In genomic region chr9:37995348-37995737, GRCh38 we compare ENCODE assay signal across 11 cellular contexts.
A peak's percentile ranks its signal among the peaks of the same experiment; 100 is the strongest.
DNase-seq lines count a peak whose midpoint lies in the region; TF ChIP-seq lines count a peak whose summit lies in the region.
"Had no signal": no experiment of that assay in that cellular context is flagged by ENCODE, and none has a peak within 500 bp of the region (broad histone marks: within the 10 kb centered on the region; RNA-seq: fewer than 3 reads in every experiment).

No MANE protein-coding gene starts in this region.

- peak; percentile 1 for TF ChIP-seq CTCF in AG04449 (IDR thresholded peaks at IDR 0.05; ENCODE audit: insufficient read depth, low read length, missing control alignments)
- TF ChIP-seq CTCF in RWPE1 (conservative IDR thresholded peaks at IDR 0.05; ENCODE audit: low read depth), result no peak
- TF ChIP-seq CTCF in endodermal cell (conservative IDR thresholded peaks at IDR 0.05), result no peak
- TF ChIP-seq CTCF in GM10266 (IDR thresholded peaks at IDR 0.05; ENCODE audit: control insufficient read depth, insufficient read depth, low read depth, missing control alignments), result no peak

- H3K9me3 ChIP-seq in endodermal cell (ENCODE audit: control insufficient read depth, low read length), result no peaks in the 10 kb centered on the region
- peaks cover 3% of the 10 kb centered on the region for H3K9me3 ChIP-seq in trophoblast cell (ENCODE audit: insufficient read depth, low read depth, low read length)

- H3K9ac ChIP-seq in endodermal cell (ENCODE audit: extremely low read depth, low read length, poor library complexity, severe bottlenecking) (no peak overlapping the region), trophoblast cell (ENCODE audit: low read length) (no peak overlapping the region)

- no peak overlapping the region for H3K18ac ChIP-seq in trophoblast cell (ENCODE audit: low read length)

- CTCF ChIA-PET in AG04449 (lab: Yijun Ruan, JAX) (interaction anchor here (1.2 to 1.4 kb wide), 2 partner anchors 9 to 82 kb away, joined by 3 to 6 read pairs; no protein-coding TSS in a partner anchor), RWPE1 (lab: Yijun Ruan, JAX) (interaction anchor here (0.8 to 0.9 kb wide), 2 partner anchors 21 to 65 kb away, joined by 3 read pairs; no protein-coding TSS in a partner anchor)

- H3K36me3 ChIP-seq in endodermal cell (ENCODE audit: control insufficient read depth, insufficient read depth, low read length), result peaks cover 54% of the 10 kb centered on the region
- peaks cover 13 to 23% of the 10 kb centered on the region in 2 experiments for H3K36me3 ChIP-seq in trophoblast cell (ENCODE audit: control insufficient read depth in 1 of 2, insufficient read depth in 2 of 2, low read length in 2 of 2)

- H3K4ac ChIP-seq in trophoblast cell (ENCODE audit: low read depth, low read length), result peak overlapping the region; percentile 23

- no peak overlapping the region for H3K4me3 Mint-ChIP-seq in endodermal cell
- H3K4me3 Mint-ChIP-seq: nephron progenitor cell had no signal

- no peak overlapping the region for H4K8ac ChIP-seq in trophoblast cell (ENCODE audit: low read depth, low read length)

- H3K27me3 ChIP-seq in endodermal cell (ENCODE audit: control insufficient read depth, insufficient read depth, low read length, poor library complexity, severe bottlenecking), result no peaks in the 10 kb centered on the region
- no peaks in the 10 kb centered on the region for H3K27me3 ChIP-seq in trophoblast cell (ENCODE audit: insufficient read depth, low read length)

- H3K4me2 ChIP-seq in trophoblast cell (ENCODE audit: low read length), result no peak overlapping the region

- POLR2A ChIA-PET in AG04449 (lab: Yijun Ruan, JAX), result interaction anchor here (0.7 kb wide), 1 partner anchor 10 kb away, joined by 4 read pairs; no protein-coding TSS in a partner anchor
- POLR2A ChIA-PET in RWPE1 (lab: Yijun Ruan, JAX; ENCODE audit: low non-redundant PET), result no interaction called here

- no peaks in the 10 kb centered on the region for H3K79me2 ChIP-seq in trophoblast cell (ENCODE audit: control insufficient read depth, insufficient read depth, low read length, poor library complexity)

- H3K4me1 ChIP-seq in endodermal cell (ENCODE audit: control insufficient read depth, insufficient read depth, low read length) (peaks cover 8% of the 10 kb centered on the region), trophoblast cell (ENCODE audit: control insufficient read depth in 1 of 2, insufficient read depth in 2 of 2, low read length in 2 of 2) (peaks cover 2 to 10% of the 10 kb centered on the region in 2 experiments)

- H3K4me3 ChIP-seq in AG04449 (ENCODE audit: low read depth, low read length) (peak overlapping the region; percentile 33), endodermal cell (ENCODE audit: low read length) (no peak overlapping the region), trophoblast cell (ENCODE audit: low read depth, low read length) (no peak overlapping the region)

- no peak overlapping the region for H2BK5ac ChIP-seq in trophoblast cell (ENCODE audit: low read depth, low read length, poor library complexity)

- no peak for DNase-seq in AG04449 (ENCODE audit: low read depth, low spot score)
- DNase-seq in RWPE1 (ENCODE audit: low spot score), result no peak
- no peak for DNase-seq in endodermal cell
- DNase-seq in trophoblast cell, result no peak
- DNase-seq in NCI-H526 (lab: John Stamatoyannopoulos, UW), result no peak
- no peak for DNase-seq in NCI-H226
- no peak for DNase-seq in GM10266 (ENCODE audit: extremely low spot score)
- no peak for DNase-seq in activated CD4-positive, alpha-beta T cell treated with anti-CD3 and anti-CD28 coated beads for 48 hours
- DNase-seq: nephron progenitor cell; stimulated activated CD4-positive, alpha-beta T cell treated with anti-CD3 and anti-CD28 coated beads, Interleukin-4, amount 100 ng/mL, for 4 hours had no signal

- peaks cover 7% of the 10 kb centered on the region for H3K4me1 Mint-ChIP-seq in endodermal cell

- no peak overlapping the region for H4K12ac ChIP-seq in trophoblast cell (ENCODE audit: low read depth, low read length)

- H3K36me3 Mint-ChIP-seq in endodermal cell (ENCODE audit: low read depth), result peaks cover 9% of the 10 kb centered on the region

- H3K23ac ChIP-seq in trophoblast cell (ENCODE audit: low read length), result no peak overlapping the region

- H3K27ac ChIP-seq in RWPE1 (peak overlapping the region; percentile 86), endodermal cell (ENCODE audit: low read depth, low read length) (peak overlapping the region; percentile 7), trophoblast cell (ENCODE audit: low read depth, low read length) (no peak overlapping the region)
- H3K27ac ChIP-seq: C4-2B had no signal

- no peaks in the 10 kb centered on the region for H3K27me3 Mint-ChIP-seq in endodermal cell (ENCODE audit: insufficient read depth)

- H3K27ac Mint-ChIP-seq in endodermal cell, result no peak overlapping the region
- H3K27ac Mint-ChIP-seq: nephron progenitor cell had no signal

- H3K79me1 ChIP-seq in trophoblast cell (ENCODE audit: low read length), result peaks cover 2% of the 10 kb centered on the region

- no peak overlapping the region for H2AK5ac ChIP-seq in trophoblast cell (ENCODE audit: low read length)

- H2BK12ac ChIP-seq in trophoblast cell (ENCODE audit: low read length), result no peak overlapping the region

- no peak overlapping the region for H3K14ac ChIP-seq in trophoblast cell (ENCODE audit: low read length)

- H4K91ac ChIP-seq in trophoblast cell (ENCODE audit: low read depth, low read length), result no peak overlapping the region

- no peaks in the 10 kb centered on the region for H3K9me3 Mint-ChIP-seq in endodermal cell
- H3K9me3 Mint-ChIP-seq: nephron progenitor cell had no signal

- 83 to 90% methylated on average over 1 to 4 of the region's 6 CpGs for WGBS in endodermal cell (ENCODE audit: insufficient coverage in 1 of 2, insufficient read length in 1 of 2), 2 experiments
- WGBS in trophoblast cell (ENCODE audit: extremely low coverage, insufficient coverage, insufficient read length), result no CpG with 5 or more reads among the region's 6 CpGs

- H2BK120ac ChIP-seq in trophoblast cell (ENCODE audit: insufficient read depth, low read length, poor library complexity), result no peak overlapping the region

- H2AFZ ChIP-seq in trophoblast cell (ENCODE audit: insufficient read depth, low read length, poor library complexity), result no peak overlapping the region
